In the genomic region with DNA sequence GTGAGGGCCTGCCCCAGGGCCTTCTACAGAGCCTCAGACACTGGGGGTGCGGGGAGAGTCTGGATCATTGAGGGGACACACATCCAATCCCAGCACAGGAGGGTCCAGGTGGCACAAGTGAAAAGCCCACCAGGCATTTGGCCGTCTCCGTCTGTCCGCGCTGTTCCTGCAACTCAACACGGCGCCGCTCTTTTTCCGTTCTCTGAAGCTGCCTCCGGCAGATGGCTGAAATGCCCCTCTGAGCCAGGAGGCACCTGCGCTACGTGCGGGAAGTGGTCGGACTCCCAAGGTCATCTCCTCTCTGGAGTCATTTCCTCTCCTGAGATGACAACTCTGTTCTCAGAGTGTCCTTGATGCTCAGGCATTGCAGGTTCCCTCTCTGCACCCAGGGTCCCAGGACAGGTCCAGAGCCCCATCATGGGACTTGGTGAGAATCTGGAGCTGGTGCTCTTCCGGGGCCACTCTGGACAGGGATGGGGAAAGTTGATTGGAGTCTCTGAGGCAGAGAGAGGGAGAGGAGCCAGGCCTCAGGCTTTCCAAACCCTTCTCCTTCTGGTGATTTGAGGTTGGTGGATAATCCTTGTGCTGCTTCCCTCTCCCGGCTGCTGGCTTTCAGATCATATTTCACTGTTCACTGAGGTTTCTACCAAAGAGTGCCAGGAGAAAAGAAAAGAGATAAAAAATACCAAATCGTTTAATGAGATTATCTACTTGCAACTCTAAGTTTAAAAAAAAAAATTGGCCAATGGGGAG, we compare ENCODE assay signal across 25 cellular contexts. TPM values are rescaled to one million over a fixed set of nuclear protein-coding genes. Genes with fewer than 3 reads are reported as not detected.
A peak's percentile ranks its signal among the peaks of the same experiment; 100 is the strongest.
DNase-seq lines count a peak whose midpoint lies in the region; ATAC-seq and TF ChIP-seq lines count a peak whose summit lies in the region.
"Had no signal": no experiment of that assay in that cellular context is flagged by ENCODE, and none has a peak within 500 bp of the region (broad histone marks: within the 10 kb centered on the region; RNA-seq: fewer than 3 reads in every experiment).

No MANE protein-coding gene starts in this region.

- intact Hi-C loops in left ventricle myocardium inferior (cut with micrococcal nuclease): no loop called here

- H3K27me3 ChIP-seq in left ventricle myocardium inferior (ENCODE audit: low read depth): peaks cover 7% of the 10 kb centered on the region
- H3K27me3 ChIP-seq: cardiac muscle cell, suprapubic skin had no signal

- no peak for ATAC-seq in GM21360 (IDR thresholded peaks at IDR 0.05; ENCODE audit: unreplicated experiment)
- ATAC-seq: activated CD8-positive, alpha-beta T cell treated with anti-CD3 and anti-CD28 coated beads, Interleukin-2, amount 10 ng/mL, durations not matched to agents 7 days and 5 days; left ventricle myocardium superior; psoas muscle had no signal

- H3K4me3 ChIP-seq in left ventricle myocardium inferior: no peak overlapping the region
- H3K4me3 ChIP-seq: BLaER1 treated with 17β-estradiol and CSF1 and Interleukin-3, amounts not matched to agents 10 nM and 100 nM; cardiac muscle cell; HAP-1; psoas muscle; suprapubic skin had no signal

- no peaks in the 10 kb centered on the region for H3K4me1 ChIP-seq in left ventricle myocardium inferior
- H3K4me1 ChIP-seq: psoas muscle, suprapubic skin had no signal

- DNase-seq in AG20443 (ENCODE audit: low spot score) (peak; percentile 9), LHCN-M2 (ENCODE audit: low read depth) (peak; percentile 18), astrocyte of the hippocampus (ENCODE audit: low read depth, low spot score) (peak; percentile 19), lung microvascular endothelial cell (ENCODE audit: low read depth in 2 of 2) (peak; percentile 19 to 42), left ventricle myocardium inferior (no peak), NCI-H1105 (lab: John Stamatoyannopoulos, UW) (no peak)
- DNase-seq in stimulated activated naive CD4-positive, alpha-beta T cell treated with Interleukin-2 at 50 U/mL for 16 hours (lab: John Stamatoyannopoulos, UW): no peak
- DNase-seq: ACHN; activated CD4-positive, alpha-beta T cell treated with anti-CD3 and anti-CD28 coated beads for 1 hour; activated CD8-positive, alpha-beta T cell treated with anti-CD3 and anti-CD28 coated beads, Interleukin-2, amount 10 ng/mL, durations not matched to agents 7 days and 5 days; activated naive CD4-positive, alpha-beta T cell treated with Interleukin-2 at 50 U/mL for 16 hours; activated T-cell treated with anti-CD3 and anti-CD28 coated beads, Interleukin-2, amount 50 U/mL, for 24 hours; amniotic stem cell; Calu3; left ventricle myocardium superior; NCI-H187 treated with DMSO at 0.1 percent for 48 hours; psoas muscle; Right ventricle myocardium superior had no signal

- no peak for TF ChIP-seq CTCF in left ventricle myocardium inferior (IDR thresholded peaks at IDR 0.05; ENCODE audit: borderline replicate concordance)

- no peaks in the 10 kb centered on the region for H3K9me3 ChIP-seq in left ventricle myocardium inferior (replicated peaks)
- H3K9me3 ChIP-seq: BLaER1 treated with 17β-estradiol and CSF1 and Interleukin-3, amounts not matched to agents 10 nM and 100 nM; HAP-1; psoas muscle; suprapubic skin had no signal

- H3K36me3 ChIP-seq in left ventricle myocardium inferior: no peaks in the 10 kb centered on the region
- H3K36me3 ChIP-seq: BLaER1 treated with 17β-estradiol and CSF1 and Interleukin-3, amounts not matched to agents 10 nM and 100 nM; cardiac muscle cell; HAP-1; suprapubic skin had no signal

- H3K27ac ChIP-seq in left ventricle myocardium inferior (replicated peaks): no peak overlapping the region
- H3K27ac ChIP-seq: BLaER1 treated with 17β-estradiol and CSF1 and Interleukin-3, amounts not matched to agents 10 nM and 100 nM; cardiac muscle cell; psoas muscle; suprapubic skin had no signal

RNA-seq across cellular contexts. Expression of gene MIXL1, which starts 14.0 kb away (rescaled TPM):
- total RNA-seq in LHCN-M2 (2014; rRNA removed) (not detected in 2 replicates), lung microvascular endothelial cell (under 0.01 TPM in 1 of 2 replicates, not detected in the other), left ventricle myocardium inferior (not detected)
- polyA plus RNA-seq in LHCN-M2 (2012): 0.02 TPM
- total RNA-seq: activated CD8-positive, alpha-beta T cell treated with anti-CD3 and anti-CD28 coated beads, Interleukin-2, amount 10 ng/mL, durations not matched to agents 7 days and 5 days; Calu3; left ventricle myocardium superior; mononuclear cell; NCI-H460; psoas muscle; Right ventricle myocardium superior had no signal

RNA-seq across cellular contexts. Expression of gene ACBD3, which starts 22.9 kb away (rescaled TPM):
- 49.0 and 49.6 TPM in 2 replicates for total RNA-seq in LHCN-M2 (2014; rRNA removed)
- 23.4 TPM for polyA plus RNA-seq in LHCN-M2 (2012)
- total RNA-seq in lung microvascular endothelial cell: 22.7 and 33.9 TPM in 2 replicates
- 29.6 TPM for total RNA-seq in left ventricle myocardium inferior

Comparison
In these comparisons a context has a peak if more than half of its experiments do, and no peak if none do; other contexts are left out.
1. DNase-seq: peak in AG20443 (single experiment), LHCN-M2 (single experiment), astrocyte of the hippocampus (single experiment) and lung microvascular endothelial cell (2 of 2); none in left ventricle myocardium inferior (single experiment), NCI-H1105 (single experiment) and stimulated activated naive CD4-positive, alpha-beta T cell treated with Interleukin-2 at 50 U/mL for 16 hours (single experiment).